ENCODE assay signal across 12 cellular contexts in genomic region chr22:40531951-40532900, GRCh38.
DNase-seq lines count a peak whose midpoint lies in the region; ATAC-seq and TF ChIP-seq lines count a peak whose summit lies in the region.
"Had no signal": no experiment of that assay in that cellular context is flagged by ENCODE, and none has a peak within 500 bp of the region (broad histone marks: within the 10 kb centered on the region; RNA-seq: fewer than 3 reads in every experiment).

No MANE protein-coding gene starts in this region.

- peaks cover 0 to 5% (median 0%) of the 10 kb centered on the region in 11 experiments; a peak in 6 of 22 replicates for H3K9me3 ChIP-seq in BLaER1 treated with 17β-estradiol and CSF1 and Interleukin-3, amounts not matched to agents 10 nM and 100 nM (replicated peaks in 1 of 11)
- H3K9me3 ChIP-seq in mammary epithelial cell (replicated peaks; ENCODE audit: insufficient read depth, low read length): no peaks in the 10 kb centered on the region

- peak overlapping the region in 2 of 11 experiments; percentile 66 to 70; a peak in 6 of 22 replicates for H3K9ac ChIP-seq in BLaER1 treated with 17β-estradiol and CSF1 and Interleukin-3, amounts not matched to agents 10 nM and 100 nM
- no peak overlapping the region for H3K9ac ChIP-seq in mammary epithelial cell (ENCODE audit: insufficient read depth, low read length)

- H3K9me3 Mint-ChIP-seq in IgD-negative memory B cell (no peaks in the 10 kb centered on the region), osteocyte (ENCODE audit: unreplicated experiment) (no peaks in the 10 kb centered on the region)

- intact Hi-C loops in mammary epithelial cell (cut with micrococcal nuclease): no loop called here

- TF ChIP-seq CTCF in mammary epithelial cell (conservative IDR thresholded peaks at IDR 0.05 in 1 of 2, IDR thresholded peaks at IDR 0.05 in 1 of 2; ENCODE audit: extremely low read depth in 1 of 2, insufficient read depth in 1 of 2, low read depth in 1 of 2, low read length in 2 of 2) (no peak), osteocyte (IDR thresholded peaks at IDR 0.05) (no peak)

- dilution Hi-C loops in mammary epithelial cell (cut with HindIII; ENCODE audit: low sequenced_read_pairs): loop anchor here (5.0 kb wide), 1 partner anchor 110 kb away; no protein-coding TSS in a partner anchor

- no peak for DNase-seq in mammary epithelial cell
- no peak for DNase-seq in osteocyte (ENCODE audit: extremely low spot score, unreplicated experiment)
- DNase-seq in stimulated activated CD4-positive, alpha-beta T cell treated with anti-CD3 and anti-CD28 coated beads, Interleukin-2, amount 100 ng/mL, for 48 hours: no peak
- no peak for DNase-seq in NCI-H146 (lab: John Stamatoyannopoulos, UW)
- DNase-seq in NCI-H187 (lab: John Stamatoyannopoulos, UW): no peak
- DNase-seq: anterior cingulate cortex, KBM-7, kidney, SHP77 had no signal

- peaks cover 40 to 70% (median 48%) of the 10 kb centered on the region in 10 experiments for H3K4me1 ChIP-seq in BLaER1 treated with 17β-estradiol and CSF1 and Interleukin-3, amounts not matched to agents 10 nM and 100 nM
- H3K4me1 ChIP-seq in mammary epithelial cell (ENCODE audit: insufficient read depth, low read length): peaks cover 34% of the 10 kb centered on the region

- CTCF ChIA-PET in mammary epithelial cell (lab: Charles Lee; ENCODE audit: low non-redundant PET): interaction anchor here (0.7 kb wide), 1 partner anchor 24 kb away, joined by 5 read pairs; no protein-coding TSS in a partner anchor

- peaks cover 0 to 5% (median 0%) of the 10 kb centered on the region in 11 experiments; a peak in 2 of 22 replicates for H3K36me3 ChIP-seq in BLaER1 treated with 17β-estradiol and CSF1 and Interleukin-3, amounts not matched to agents 10 nM and 100 nM
- H3K36me3 ChIP-seq in mammary epithelial cell (ENCODE audit: insufficient read depth, low read length): no peaks in the 10 kb centered on the region

- in situ Hi-C loops in mammary epithelial cell (cut with MboI; ENCODE audit: low sequenced_read_pairs in 2 of 2): no loop called here

- H3K4me1 Mint-ChIP-seq in IgD-negative memory B cell (peaks cover 43 to 57% (median 56%) of the 10 kb centered on the region in 3 donors), osteocyte (ENCODE audit: unreplicated experiment) (peaks cover 68% of the 10 kb centered on the region)

- H2AFZ ChIP-seq in mammary epithelial cell (ENCODE audit: low read depth, low read length): no peak overlapping the region

- H3K36me3 Mint-ChIP-seq in IgD-negative memory B cell (peaks cover 6% of the 10 kb centered on the region), osteocyte (ENCODE audit: unreplicated experiment) (no peaks in the 10 kb centered on the region)

- H3K4me2 ChIP-seq in BLaER1 treated with 17β-estradiol and CSF1 and Interleukin-3, amounts not matched to agents 10 nM and 100 nM: peak overlapping the region; percentile 73 to 97 (median 83)
- H3K4me2 ChIP-seq in mammary epithelial cell (ENCODE audit: insufficient read depth, low read depth, low read length): peak overlapping the region; percentile 77

- no peaks in the 10 kb centered on the region for H3K27me3 ChIP-seq in BLaER1 treated with 17β-estradiol and CSF1 and Interleukin-3, amounts not matched to agents 10 nM and 100 nM
- no peaks in the 10 kb centered on the region for H3K27me3 ChIP-seq in mammary epithelial cell (ENCODE audit: insufficient read depth, low read length)

- ATAC-seq in HG03095 (IDR thresholded peaks at IDR 0.05; ENCODE audit: unreplicated experiment): no peak

- peak overlapping the region in 7 of 11 experiments; percentile 8 to 80 (median 67); a peak in 7 of 22 replicates for H3K27ac ChIP-seq in BLaER1 treated with 17β-estradiol and CSF1 and Interleukin-3, amounts not matched to agents 10 nM and 100 nM
- H3K27ac ChIP-seq in mammary epithelial cell (ENCODE audit: insufficient read depth, low read depth, low read length): peak overlapping the region; percentile 43

- H4K20me1 ChIP-seq in BLaER1 treated with 17β-estradiol and CSF1 and Interleukin-3, amounts not matched to agents 10 nM and 100 nM: peaks cover 0 to 64% (median 16%) of the 10 kb centered on the region in 11 experiments; a peak in 9 of 22 replicates
- H4K20me1 ChIP-seq in mammary epithelial cell (ENCODE audit: insufficient read depth, low read length): no peaks in the 10 kb centered on the region

- H3K4me3 ChIP-seq in BLaER1 treated with 17β-estradiol and CSF1 and Interleukin-3, amounts not matched to agents 10 nM and 100 nM: peak overlapping the region in 5 of 10 experiments; percentile 36 to 64 (median 50); a peak in 9 of 20 replicates
- no peak overlapping the region for H3K4me3 ChIP-seq in mammary epithelial cell (replicated peaks in 1 of 3; ENCODE audit: insufficient read depth in 1 of 3, low read depth in 2 of 3, low read length in 3 of 3)

- 50% methylated on average over 3 of the region's 3 CpGs for WGBS in mammary epithelial cell (ENCODE audit: low coverage, missing lambda C conversion rate)

- H3K79me2 ChIP-seq in mammary epithelial cell (ENCODE audit: insufficient read depth, low read length): peaks cover 64% of the 10 kb centered on the region

- peak overlapping the region; percentile 3 to 73 (median 12) for H3K4me3 Mint-ChIP-seq in IgD-negative memory B cell
- H3K4me3 Mint-ChIP-seq in osteocyte (ENCODE audit: unreplicated experiment): peak overlapping the region; percentile 0

- no TSS peak for BruUV-seq in mammary epithelial cell (replicated peaks; lab: Mats Ljungman, UMichigan)

- peak overlapping the region in 2 of 3 donors; percentile 29 to 83 for H3K27ac Mint-ChIP-seq in IgD-negative memory B cell
- peak overlapping the region; percentile 83 for H3K27ac Mint-ChIP-seq in osteocyte (ENCODE audit: unreplicated experiment)

- H3K27me3 Mint-ChIP-seq in IgD-negative memory B cell (no peaks in the 10 kb centered on the region), osteocyte (ENCODE audit: unreplicated experiment) (no peaks in the 10 kb centered on the region)
